ENCODE assay signal across 23 cellular contexts in the genomic region with DNA sequence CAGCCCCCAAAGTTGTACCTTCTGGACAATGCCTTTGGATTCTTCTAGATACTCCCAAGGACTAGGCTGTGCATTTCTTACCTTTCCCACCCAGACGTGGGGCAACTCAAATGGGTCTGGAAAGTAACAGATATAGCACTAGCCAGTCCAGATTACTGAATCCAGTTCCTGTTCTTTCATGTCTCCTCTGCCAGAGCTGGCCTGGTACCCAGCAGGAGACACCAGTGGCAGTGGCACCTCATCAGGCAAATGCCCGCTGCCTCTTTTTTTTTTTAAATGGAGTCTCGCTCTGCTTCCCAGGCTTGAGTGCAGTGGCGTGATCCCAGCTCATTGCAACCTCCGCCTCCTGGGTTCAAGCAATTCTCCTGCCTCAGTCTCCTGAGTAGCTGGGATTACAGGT.
"Had no signal": no experiment of that assay in that cellular context is flagged by ENCODE, and none has a peak within 500 bp of the region (broad histone marks: within the 10 kb centered on the region; RNA-seq: fewer than 3 reads in every experiment).

No MANE protein-coding gene starts in this region.

- H3K9me3 Mint-ChIP-seq: activated B cell treated with CpG ODN at 0.5 μM for 24 hours; activated CD4-positive, alpha-beta memory T cell treated with anti-CD3 and anti-CD28 coated beads for 36 hours; activated CD4-positive, alpha-beta T cell treated with anti-CD3 and anti-CD28 coated beads, Interleukin-2, amount 10 ng/mL, durations not matched to agents 24 days and 14 days; activated naive CD4-positive, alpha-beta T cell treated with anti-CD3 and anti-CD28 coated beads, Interleukin-2, amount 50 U/mL, for 72 hours; activated naive CD8-positive, alpha-beta T cell treated with anti-CD3 and anti-CD28 coated beads, Interleukin-2, amount 50 U/mL, for 24 hours; activated T-cell treated with anti-CD3 and anti-CD28 coated beads, Interleukin-2, amount 50 U/mL, for 4 hours; central memory CD8-positive, alpha-beta T cell; T-helper 1 cell treated with Interleukin-12 subunit alpha and Interleukin-12 subunit beta and Interleukin-4 antibody, amounts not matched to agents 30 μg/mL and 1 μg/mL, for 36 hours had no signal

- DNase-seq: activated B cell treated with CpG ODN at 0.5 μM for 24 hours; activated CD4-positive, alpha-beta memory T cell treated with anti-CD3 and anti-CD28 coated beads for 36 hours; activated CD4-positive, alpha-beta T cell treated with anti-CD3 and anti-CD28 coated beads for 1 hour; activated CD4-positive, alpha-beta T cell treated with anti-CD3 and anti-CD28 coated beads, Interleukin-2, amount 10 ng/mL, durations not matched to agents 24 days and 14 days; activated CD8-positive, alpha-beta memory T cell treated with anti-CD3 and anti-CD28 coated beads for 24 hours; activated effector memory CD4-positive, alpha-beta T cell treated with anti-CD3 and anti-CD28 coated beads, Interleukin-2, amount 50 U/mL, for 16 hours; activated naive CD4-positive, alpha-beta T cell treated with Interleukin-2 at 50 U/mL for 16 hours; activated naive CD8-positive, alpha-beta T cell treated with anti-CD3 and anti-CD28 coated beads, Interleukin-2, amount 50 U/mL, for 24 hours; activated T-cell treated with anti-CD3 and anti-CD28 coated beads, Interleukin-2, amount 50 U/mL, for 4 hours; amniotic stem cell; body of pancreas; NCI-H1092; NCI-H1417; NCI-H1930; NCI-H2171 treated with DMSO at 0.1 percent for 48 hours; NCI-H226; NCI-H526; NCI-H82; T-helper 9 cell had no signal

- H3K27ac Mint-ChIP-seq: activated B cell treated with CpG ODN at 0.5 μM for 24 hours; activated CD4-positive, alpha-beta memory T cell treated with anti-CD3 and anti-CD28 coated beads for 36 hours; activated CD4-positive, alpha-beta T cell treated with anti-CD3 and anti-CD28 coated beads, Interleukin-2, amount 10 ng/mL, durations not matched to agents 24 days and 14 days; activated naive CD4-positive, alpha-beta T cell treated with anti-CD3 and anti-CD28 coated beads, Interleukin-2, amount 50 U/mL, for 72 hours; activated naive CD8-positive, alpha-beta T cell treated with anti-CD3 and anti-CD28 coated beads, Interleukin-2, amount 50 U/mL, for 24 hours; T-helper 1 cell treated with Interleukin-12 subunit alpha and Interleukin-12 subunit beta and Interleukin-4 antibody, amounts not matched to agents 30 μg/mL and 1 μg/mL, for 36 hours had no signal

- H3K36me3 Mint-ChIP-seq: activated naive CD4-positive, alpha-beta T cell treated with anti-CD3 and anti-CD28 coated beads, Interleukin-2, amount 50 U/mL, for 72 hours had no signal

- H3K4me3 Mint-ChIP-seq: activated B cell treated with CpG ODN at 0.5 μM for 24 hours; activated CD4-positive, alpha-beta memory T cell treated with anti-CD3 and anti-CD28 coated beads for 36 hours; activated CD4-positive, alpha-beta T cell treated with anti-CD3 and anti-CD28 coated beads, Interleukin-2, amount 10 ng/mL, durations not matched to agents 24 days and 14 days; activated naive CD8-positive, alpha-beta T cell treated with anti-CD3 and anti-CD28 coated beads, Interleukin-2, amount 50 U/mL, for 24 hours; activated T-cell treated with anti-CD3 and anti-CD28 coated beads, Interleukin-2, amount 50 U/mL, for 4 hours; central memory CD8-positive, alpha-beta T cell; T-helper 1 cell treated with Interleukin-12 subunit alpha and Interleukin-12 subunit beta and Interleukin-4 antibody, amounts not matched to agents 30 μg/mL and 1 μg/mL, for 36 hours had no signal

- H3K27me3 Mint-ChIP-seq: activated B cell treated with CpG ODN at 0.5 μM for 24 hours; activated CD4-positive, alpha-beta memory T cell treated with anti-CD3 and anti-CD28 coated beads for 36 hours; activated CD4-positive, alpha-beta T cell treated with anti-CD3 and anti-CD28 coated beads, Interleukin-2, amount 10 ng/mL, durations not matched to agents 24 days and 14 days; activated naive CD8-positive, alpha-beta T cell treated with anti-CD3 and anti-CD28 coated beads, Interleukin-2, amount 50 U/mL, for 24 hours; central memory CD8-positive, alpha-beta T cell had no signal

- ATAC-seq: activated naive CD4-positive, alpha-beta T cell treated with anti-CD3 and anti-CD28 coated beads, Interleukin-2, amount 50 U/mL, for 72 hours; activated naive CD8-positive, alpha-beta T cell treated with anti-CD3 and anti-CD28 coated beads, Interleukin-2, amount 50 U/mL, for 24 hours; activated T-cell treated with anti-CD3 and anti-CD28 coated beads, Interleukin-2, amount 50 U/mL, for 4 hours; body of pancreas; SK-N-SH treated with all-trans-retinoic acid at 6 μM for 48 hours had no signal
